9 cellular contexts compared by ENCODE assay signal in the genomic region with DNA sequence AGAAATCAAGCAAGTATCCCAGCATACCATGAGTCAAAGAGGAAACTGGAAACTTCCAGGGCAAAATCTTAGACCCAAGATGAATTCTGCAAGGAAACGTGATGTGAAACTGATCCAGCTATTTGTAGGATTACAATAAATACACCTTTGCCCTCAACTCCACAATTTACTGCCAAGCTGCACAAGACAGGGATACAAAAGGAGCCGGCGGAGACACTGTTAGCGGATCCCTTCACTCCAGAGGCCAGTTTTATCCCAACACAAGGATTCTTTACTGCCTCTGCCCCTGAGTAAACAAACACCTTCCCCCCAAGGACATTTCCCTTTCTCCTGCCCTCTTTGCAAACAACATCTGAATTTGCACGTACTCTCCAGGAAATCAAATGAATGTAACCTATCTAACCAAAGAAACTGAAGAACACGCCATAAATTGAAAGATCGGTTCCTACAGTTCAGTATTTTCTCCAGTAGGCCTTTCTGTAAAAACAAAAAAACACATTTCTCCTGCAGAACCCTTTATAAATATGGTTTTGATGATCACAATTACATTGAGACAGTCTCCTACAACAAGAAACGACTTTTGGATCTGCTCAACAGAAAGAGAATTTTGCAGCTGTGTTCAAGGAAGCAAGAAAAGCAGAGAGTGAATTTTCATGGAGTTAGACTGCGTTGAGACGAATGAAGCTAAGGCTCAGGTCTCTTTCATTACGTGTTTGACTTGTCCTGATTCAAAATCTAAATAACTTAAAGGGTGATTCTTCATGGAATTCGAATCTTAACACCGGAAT. TPM values are rescaled to one million over a fixed set of nuclear protein-coding genes. Genes with fewer than 3 reads are reported as not detected.
A peak's percentile ranks its signal among the peaks of the same experiment; 100 is the strongest.
DNase-seq lines count a peak whose midpoint lies in the region; ATAC-seq, FAIRE-seq and TF ChIP-seq lines count a peak whose summit lies in the region.
"Had no signal": no experiment of that assay in that cellular context is flagged by ENCODE, and none has a peak within 500 bp of the region (broad histone marks: within the 10 kb centered on the region; RNA-seq: fewer than 3 reads in every experiment).

No MANE protein-coding gene starts in this region.

- H3K4me1 ChIP-seq in cardiac muscle cell (ENCODE audit: low read depth) (peaks cover 7% of the 10 kb centered on the region), kidney (ENCODE audit: control insufficient read depth in 1 of 2, insufficient read depth in 1 of 2, low read depth in 1 of 2, low read length in 2 of 2) (peaks cover 0 to 2% of the 10 kb centered on the region in 2 donors), thoracic aorta (ENCODE audit: control insufficient read depth in 1 of 2, low read depth in 2 of 2) (peaks cover 7 to 14% of the 10 kb centered on the region in 2 donors)

- peak overlapping the region; percentile 55 to 63 (median 61) for H3K4me3 Mint-ChIP-seq in T-cell

- H3K36me3 ChIP-seq in cardiac muscle cell: no peaks in the 10 kb centered on the region
- H3K36me3 ChIP-seq in kidney (ENCODE audit: control insufficient read depth in 1 of 2, insufficient read depth in 2 of 2, low read length in 2 of 2): no peaks in the 10 kb centered on the region
- H3K36me3 ChIP-seq in thoracic aorta: no peaks in the 10 kb centered on the region

- CTCF ChIA-PET in T-cell (lab: Charles Lee): interaction anchor here in 1 of 2 donors (0.7 kb wide), 1 partner anchor 20 kb away, joined by 3 read pairs; no protein-coding TSS in a partner anchor

- intact Hi-C loops in cardiac septum (cut with DNase I) (loop anchor here (5.0 kb wide), 1 partner anchor 66 kb away; no protein-coding TSS in a partner anchor), kidney (cut with DNase I) (no loop called here)

- H3K27me3 ChIP-seq in cardiac muscle cell (no peaks in the 10 kb centered on the region), thoracic aorta (replicated peaks; ENCODE audit: insufficient read depth) (peaks cover 10% of the 10 kb centered on the region)

- H3K27me3 Mint-ChIP-seq in T-cell: peaks cover 44 to 84% of the 10 kb centered on the region in 2 donors

- no peak overlapping the region for H3K27ac Mint-ChIP-seq in T-cell

- H3K9ac ChIP-seq in kidney (ENCODE audit: low read length in 2 of 2): no peak overlapping the region

- H3K27ac ChIP-seq in cardiac muscle cell (peak overlapping the region; percentile 61), kidney (ENCODE audit: low read depth in 2 of 2, low read length in 2 of 2) (no peak overlapping the region), thoracic aorta (no peak overlapping the region)

- H3K4me1 Mint-ChIP-seq in T-cell: peaks cover 21 to 25% (median 23%) of the 10 kb centered on the region in 3 donors

- no peaks in the 10 kb centered on the region for H3K36me3 Mint-ChIP-seq in T-cell

- TF ChIP-seq CTCF in cardiac muscle cell (IDR thresholded peaks at IDR 0.05; ENCODE audit: low read depth, low read length) (no peak), kidney (IDR thresholded peaks at IDR 0.05; ENCODE audit: borderline replicate concordance, extremely low read depth, insufficient read depth) (no peak), thoracic aorta (IDR thresholded peaks at IDR 0.05) (no peak)

- H3K9me3 Mint-ChIP-seq in T-cell: no peaks in the 10 kb centered on the region

- ATAC-seq in T-cell (replicated peaks in 1 of 4): no peak
- no peak for ATAC-seq in thoracic aorta (ENCODE audit: insufficient number of reproducible peaks, low FRiP score, low read depth)
- no peak for ATAC-seq in HG03521 (IDR thresholded peaks at IDR 0.05; ENCODE audit: unreplicated experiment)

- H3K4me3 ChIP-seq in cardiac muscle cell (peak overlapping the region; percentile 38), kidney (ENCODE audit: low read length in 2 of 2) (peak overlapping the region in 1 of 2 donors; percentile 29), thoracic aorta (peak overlapping the region; percentile 72)

- POLR2A ChIA-PET in T-cell (lab: Charles Lee): no interaction called here

- FAIRE-seq in kidney (lab: Jason Lieb, UNC): no peak

- DNase-seq in cardiac muscle cell (ENCODE audit: low read depth in 1 of 2, low spot score in 1 of 2): no peak
- DNase-seq in cardiac septum (ENCODE audit: low spot score): no peak
- DNase-seq in T-cell: no peak
- peak; percentile 3 for DNase-seq in kidney
- no peak for DNase-seq in thoracic aorta (ENCODE audit: low spot score)
- DNase-seq in DMS53 treated with DMSO at 0.1 percent for 48 hours (lab: John Stamatoyannopoulos, UW; ENCODE audit: unreplicated experiment): no peak
- no peak for DNase-seq in amygdala (lab: John Stamatoyannopoulos, UW)

- H3K9me3 ChIP-seq in cardiac muscle cell (ENCODE audit: low read depth): no peaks in the 10 kb centered on the region
- no peaks in the 10 kb centered on the region for H3K9me3 ChIP-seq in kidney (ENCODE audit: control insufficient read depth in 1 of 2, low read length in 2 of 2)
- no peaks in the 10 kb centered on the region for H3K9me3 ChIP-seq in thoracic aorta

RNA-seq across cellular contexts. Expression of gene CBX2, which starts 1.4 kb away (rescaled TPM):
- 35.3 and 51.1 TPM in 2 replicates for total RNA-seq in cardiac muscle cell
- 25.8 and 28.8 TPM in 2 replicates for polyA plus RNA-seq in cardiac muscle cell
- 3.5 TPM for total RNA-seq in cardiac septum
- under 1 TPM; 0.43 to 0.79 (median 0.70) TPM for total RNA-seq in T-cell
- total RNA-seq in kidney: 3.5 TPM
- polyA plus RNA-seq in kidney (ENCODE audit: insufficient read depth, low read depth, low replicate concordance): 2.2 TPM
- under 1 TPM in 1 of 2 donors, not detected in 1; 0.14 TPM for total RNA-seq in thoracic aorta

RNA-seq across cellular contexts. Expression of gene CBX8, which starts 20.3 kb away (rescaled TPM):
- 16.7 and 20.3 TPM in 2 replicates for total RNA-seq in cardiac muscle cell
- polyA plus RNA-seq in cardiac muscle cell: 8.2 and 13.8 TPM in 2 replicates
- total RNA-seq in cardiac septum: 5.7 TPM
- total RNA-seq in T-cell: 1 to 10 TPM; 1.9 to 5.1 (median 3.9) TPM
- total RNA-seq in kidney: 6.2 TPM
- 3.5 TPM for polyA plus RNA-seq in kidney (ENCODE audit: insufficient read depth, low read depth, low replicate concordance)
- total RNA-seq in thoracic aorta: 1 to 10 TPM in 1 of 2 donors, under 1 TPM in 1; 0.71 to 7.4 TPM

RNA-seq across cellular contexts. Expression of gene ENPP7, which starts 45.8 kb away (rescaled TPM):
- total RNA-seq in cardiac muscle cell (not detected in 2 replicates), cardiac septum (not detected), T-cell (under 1 TPM in 1 of 5 donors, not detected in 4; 0.15 TPM), kidney (0.94 TPM), thoracic aorta (not detected)
- polyA plus RNA-seq in cardiac muscle cell (not detected in 2 replicates), kidney (ENCODE audit: insufficient read depth, low read depth, low replicate concordance) (3.7 TPM)
- total RNA-seq: G401 had no signal
